ENCODE assay signal across 24 cellular contexts in genomic region chr12:38638401-38638800, GRCh38.
"Had no signal": no experiment of that assay in that cellular context is flagged by ENCODE, and none has a peak within 500 bp of the region (broad histone marks: within the 10 kb centered on the region; RNA-seq: fewer than 3 reads in every experiment).

No MANE protein-coding gene starts in this region.

- H3K27ac ChIP-seq: SJSA1 had no signal

- H3K4me3 ChIP-seq: SJSA1 had no signal

- DNase-seq: IMR-90, Karpas-422, KG1, MM.1S, NCI-H1092 treated with DMSO at 0.1 percent for 48 hours, NCI-H1417, NCI-H1436 treated with DMSO at 0.1 percent for 48 hours, NCI-H1694, NCI-H187 treated with DMSO at 0.1 percent for 48 hours, NCI-H2029 treated with DMSO at 0.1 percent for 48 hours, NCI-H2171, NCI-H226, NCI-H446, NCI-H510A, NCI-H524 treated with DMSO at 0.1 percent for 48 hours, NCI-H69, NCI-H774, Right ventricle myocardium superior, RPMI8226, SIG-M5, SK-N-SH, SW 1271 had no signal

- H3K27me3 ChIP-seq: SJSA1 had no signal

- H3K36me3 ChIP-seq: SJSA1 had no signal

- H3K4me1 ChIP-seq: SJSA1 had no signal

- H3K9me3 ChIP-seq: SJSA1, SK-N-SH had no signal

- ATAC-seq: HepG2 had no signal
